In the genomic region with DNA sequence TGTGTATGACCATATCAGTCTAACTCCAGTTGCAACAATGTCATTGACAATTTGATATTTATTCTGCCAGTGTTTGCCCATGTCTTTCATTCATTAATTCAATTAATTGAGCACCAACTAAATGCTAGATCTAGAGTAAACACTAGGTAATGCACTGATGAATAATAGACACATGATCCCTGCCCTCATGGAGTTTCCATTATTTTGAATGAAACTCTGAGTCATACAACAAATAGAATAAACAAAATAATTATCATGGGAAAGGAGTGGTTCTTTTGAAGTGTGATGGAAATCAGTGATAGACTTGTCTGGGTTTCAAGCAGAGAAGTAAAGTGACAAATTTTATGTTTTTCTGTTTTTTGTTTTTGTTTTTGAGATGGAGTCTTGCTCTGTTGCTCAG, we compare ENCODE assay signal across 21 cellular contexts.
"Had no signal": no experiment of that assay in that cellular context is flagged by ENCODE, and none has a peak within 500 bp of the region (broad histone marks: within the 10 kb centered on the region; RNA-seq: fewer than 3 reads in every experiment).

No MANE protein-coding gene starts in this region.

- H3K36me3 ChIP-seq: cardiac muscle cell, right atrium auricular region, transverse colon, vagina had no signal

- ATAC-seq: gastroesophageal sphincter; natural killer cell treated with Interleukin-12 subunit alpha and Interleukin-12 subunit beta and Interleukin-15 and Interleukin-18, amount 100 ng/mL, for 72 hours had no signal

- H3K9me3 ChIP-seq: esophagus muscularis mucosa, gastroesophageal sphincter, left ventricle myocardium inferior, right atrium auricular region, transverse colon, vagina had no signal

- DNase-seq: activated B cell treated with CpG ODN at 0.5 μM for 24 hours; activated CD4-positive, alpha-beta T cell treated with anti-CD3 and anti-CD28 coated beads for 36 hours; activated CD4-positive, alpha-beta T cell treated with anti-CD3 and anti-CD28 coated beads, Interleukin-2, amount 50 U/mL, for 48 hours; activated naive CD4-positive, alpha-beta T cell treated with Interleukin-2 at 50 U/mL for 16 hours; activated naive CD8-positive, alpha-beta T cell treated with anti-CD3 and anti-CD28 coated beads, Interleukin-2, amount 10 ng/mL, durations not matched to agents 7 days and 5 days; activated T-cell treated with anti-CD3 and anti-CD28 coated beads, Interleukin-2, amount 50 U/mL, for 48 hours; amniotic stem cell; dermis blood vessel endothelial cell; effector memory CD4-positive, alpha-beta T cell; hypothalamus; left ventricle myocardium inferior; stimulated activated CD4-positive, alpha-beta T cell treated with anti-CD3 and anti-CD28 coated beads, Interleukin-1b, Interleukin-23, amount 100 ng/mL, for 48 hours; stimulated activated naive CD8-positive, alpha-beta T cell treated with anti-CD3 and anti-CD28 coated beads, Interleukin-15, amount 100 ng/mL, for 72 hours; T1000; transverse colon had no signal

- H3K27ac ChIP-seq: cardiac muscle cell, vagina had no signal

- H3K4me3 ChIP-seq: cardiac muscle cell, esophagus muscularis mucosa, gastroesophageal sphincter, left ventricle myocardium inferior, right atrium auricular region, transverse colon, vagina had no signal

- H3K27me3 ChIP-seq: esophagus muscularis mucosa, gastroesophageal sphincter, right atrium auricular region, transverse colon, vagina had no signal
